In the genomic region with DNA sequence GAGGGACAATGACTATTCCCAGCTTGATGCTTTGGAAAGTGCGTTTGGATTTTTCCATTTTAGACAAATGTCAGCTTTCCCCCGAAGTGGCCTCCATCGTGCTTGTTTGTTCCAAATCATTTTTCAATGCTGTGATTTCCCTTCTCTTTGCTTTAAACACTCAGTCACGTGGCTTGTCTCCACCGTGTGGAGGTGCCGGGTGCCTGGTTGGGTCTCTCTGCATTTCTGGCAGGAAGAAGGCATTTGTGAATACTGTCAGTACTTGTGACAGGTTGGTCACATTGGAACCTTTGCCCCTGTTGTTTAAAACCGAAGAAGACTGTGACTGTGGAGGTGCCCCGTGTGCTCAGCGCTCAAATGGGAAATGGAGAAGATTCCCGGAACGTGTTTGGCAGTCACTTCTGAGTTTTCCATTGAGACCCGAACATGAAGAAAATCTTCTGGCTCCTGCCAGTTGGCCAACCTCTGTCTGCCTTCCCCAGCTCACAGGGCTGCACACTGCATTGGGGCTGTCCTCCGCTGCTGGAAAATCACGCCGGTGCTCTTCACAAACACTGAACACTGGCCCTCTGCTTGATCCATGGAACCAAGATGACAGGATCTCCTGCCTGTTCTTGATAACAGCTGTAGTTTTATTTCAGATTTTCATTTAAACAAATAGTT, we compare ENCODE assay signal across 11 cellular contexts.
DNase-seq lines count a peak whose midpoint lies in the region; ATAC-seq lines count a peak whose summit lies in the region.
"Had no signal": no experiment of that assay in that cellular context is flagged by ENCODE, and none has a peak within 500 bp of the region (broad histone marks: within the 10 kb centered on the region; RNA-seq: fewer than 3 reads in every experiment).

No MANE protein-coding gene starts in this region.

- 38% methylated on average over 15 of the region's 15 CpGs for WGBS in right cardiac atrium

- peaks cover 33% of the 10 kb centered on the region for H3K4me1 Mint-ChIP-seq in activated T-helper 17 cell treated with anti-CD3 and anti-CD28 coated beads, Interleukin-2, amount 50 U/mL, for 72 hours

- H3K4me3 Mint-ChIP-seq in activated T-helper 17 cell treated with anti-CD3 and anti-CD28 coated beads, Interleukin-2, amount 50 U/mL, for 72 hours = peak overlapping the region; percentile 83
- H3K4me3 Mint-ChIP-seq: nephron progenitor cell had no signal

- no peaks in the 10 kb centered on the region for H3K27me3 Mint-ChIP-seq in activated T-helper 17 cell treated with anti-CD3 and anti-CD28 coated beads, Interleukin-2, amount 50 U/mL, for 72 hours

- H3K4me1 ChIP-seq in right cardiac atrium (ENCODE audit: control insufficient read depth, insufficient read depth, low read length) = peaks cover 9% of the 10 kb centered on the region

- H3K27ac ChIP-seq in right cardiac atrium (ENCODE audit: low read length) (peak overlapping the region; percentile 54), skin epidermis (peak overlapping the region in 14 of 21 experiments; percentile 13 to 80 (median 66))

- DNase-seq in Jurkat, Clone E6-1 (ENCODE audit: low read depth, low spot score) = peak; percentile 36
- DNase-seq in right cardiac atrium = peak; percentile 63 to 77 (median 75)
- DNase-seq in cerebellum (ENCODE audit: low spot score) = no peak
- no peak for DNase-seq in NCI-H146 (lab: John Stamatoyannopoulos, UW)
- no peak for DNase-seq in Kasumi-1 (lab: John Stamatoyannopoulos, UW)
- DNase-seq: EL, NCI-H510A, nephron progenitor cell had no signal

- H3K27ac Mint-ChIP-seq in activated T-helper 17 cell treated with anti-CD3 and anti-CD28 coated beads, Interleukin-2, amount 50 U/mL, for 72 hours = peak overlapping the region; percentile 79

- H3K4me3 ChIP-seq in Jurkat, Clone E6-1 (ENCODE audit: low read length) = no peak overlapping the region
- no peak overlapping the region for H3K4me3 ChIP-seq in right cardiac atrium (ENCODE audit: low read length)
- H3K4me3 ChIP-seq in skin epidermis = no peak overlapping the region

- H3K9me3 Mint-ChIP-seq in activated T-helper 17 cell treated with anti-CD3 and anti-CD28 coated beads, Interleukin-2, amount 50 U/mL, for 72 hours = no peaks in the 10 kb centered on the region

- no peaks in the 10 kb centered on the region for H3K9me3 ChIP-seq in right cardiac atrium (ENCODE audit: control insufficient read depth, low read length)

- no peak for ATAC-seq in activated T-helper 17 cell treated with anti-CD3 and anti-CD28 coated beads, Interleukin-2, amount 50 U/mL, for 72 hours (replicated peaks)
- peak; percentile 66 to 68 for ATAC-seq in right cardiac atrium
- no peak for ATAC-seq in GM18511 (IDR thresholded peaks at IDR 0.05; ENCODE audit: unreplicated experiment)

- no peaks in the 10 kb centered on the region for H3K27me3 ChIP-seq in right cardiac atrium (ENCODE audit: control insufficient read depth, insufficient read depth)

- no peaks in the 10 kb centered on the region for H3K36me3 Mint-ChIP-seq in activated T-helper 17 cell treated with anti-CD3 and anti-CD28 coated beads, Interleukin-2, amount 50 U/mL, for 72 hours (ENCODE audit: low read depth)

- intact Hi-C loops in right cardiac atrium (cut with DNase I) = loop anchor here in 1 of 4 donors (10.0 kb wide), 1 partner anchor 183 kb away; a partner anchor contains a TSS

Comparison
In these comparisons a context has a peak if more than half of its experiments do, and no peak if none do; other contexts are left out.
1. DNase-seq: peak in Jurkat, Clone E6-1 (single experiment) and right cardiac atrium (3 of 3); none in cerebellum (single experiment), NCI-H146 (single experiment) and Kasumi-1 (0 of 2).
2. ATAC-seq: peak in right cardiac atrium (2 of 2); none in activated T-helper 17 cell treated with anti-CD3 and anti-CD28 coated beads, Interleukin-2, amount 50 U/mL, for 72 hours (single experiment) and GM18511 (single experiment).